2 cellular contexts compared by ENCODE assay signal in genomic region chr1:234627009-234627950, GRCh38.
A peak's percentile ranks its signal among the peaks of the same experiment; 100 is the strongest.
TF ChIP-seq lines count a peak whose summit lies in the region.

No MANE protein-coding gene starts in this region.

TF ChIP-seq in HEK293, 187 proteins besides CTCF, POLR2A, EP300 and RAD21 (continued from another document):
- TF ChIP-seq ZNF280D (tag by site-specific recombination; IDR thresholded peaks at IDR 0.05) = no peak
- TF ChIP-seq SCRT1 (tag by site-specific recombination; IDR thresholded peaks at IDR 0.05; ENCODE audit: borderline replicate concordance) = 0 out of 2 replicates have a peak, but pooled peaks have one; percentile 43
- TF ChIP-seq KLF10 (tag by site-specific recombination; IDR thresholded peaks at IDR 0.05) = no peak
- peak; percentile 49 for TF ChIP-seq ZFHX2 (tag by site-specific recombination; conservative IDR thresholded peaks at IDR 0.05)
- TF ChIP-seq RBAK (tag by site-specific recombination; IDR thresholded peaks at IDR 0.05) = no peak
- TF ChIP-seq ZNF660 (tag by site-specific recombination; IDR thresholded peaks at IDR 0.05) = no peak
- TF ChIP-seq ZNF354C (tag by site-specific recombination; IDR thresholded peaks at IDR 0.05; ENCODE audit: borderline replicate concordance, low read depth) = no peak
- TF ChIP-seq EGR2 (tag by site-specific recombination; IDR thresholded peaks at IDR 0.05; ENCODE audit: low read depth) = peak; percentile 44; the same call in 1 of the 2 replicates
- peak; percentile 69 for TF ChIP-seq SCRT2 (tag by site-specific recombination; IDR thresholded peaks at IDR 0.05)

TF ChIP-seq in WTC11, 78 proteins besides CTCF, POLR2A, EP300 and RAD21 (continued from another document):
- TF ChIP-seq ZNF138 (CRISPR knock-in tag; conservative IDR thresholded peaks at IDR 0.05) = no peak
- TF ChIP-seq RELA (CRISPR knock-in tag; IDR thresholded peaks at IDR 0.05; ENCODE audit: borderline replicate concordance) = no peak
- TF ChIP-seq NFATC4 (CRISPR knock-in tag; IDR thresholded peaks at IDR 0.05) = no peak
